ENCODE assay signal across 11 cellular contexts in the genomic region with DNA sequence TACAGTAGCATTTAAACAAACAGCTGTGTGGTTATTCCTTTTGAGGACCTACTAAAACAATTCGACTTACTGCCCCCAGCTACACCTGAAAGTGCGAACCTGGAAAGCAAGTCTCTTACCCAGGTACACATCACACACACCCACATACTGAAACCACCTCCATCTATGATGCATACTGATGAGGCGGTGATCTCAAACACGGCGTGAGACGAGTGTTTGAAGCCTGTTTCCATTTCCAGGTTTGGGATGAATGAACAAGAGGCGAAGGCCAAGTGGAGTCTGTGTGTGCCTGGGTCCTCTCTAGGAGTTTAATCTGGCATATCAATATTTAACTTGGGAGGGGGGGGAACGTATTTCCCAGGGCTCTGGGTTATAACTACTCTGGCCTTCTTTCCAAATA. TPM values are rescaled to one million over a fixed set of nuclear protein-coding genes. Genes with fewer than 3 reads are reported as not detected.
DNase-seq lines count a peak whose midpoint lies in the region; ATAC-seq and TF ChIP-seq lines count a peak whose summit lies in the region.
"Had no signal": no experiment of that assay in that cellular context is flagged by ENCODE, and none has a peak within 500 bp of the region (broad histone marks: within the 10 kb centered on the region; RNA-seq: fewer than 3 reads in every experiment).

No MANE protein-coding gene starts in this region.

- POLR2A ChIA-PET in activated CD4-positive, alpha-beta memory T cell treated with anti-CD3 and anti-CD28 coated beads, Interleukin-2, amount 10 ng/mL, durations not matched to agents 7 days and 5 days (lab: Charles Lee): interaction anchor here (1.1 to 3.8 kb wide), 2 partner anchors 11 to 26 kb away, joined by 3 to 36 read pairs; no protein-coding TSS in a partner anchor

- no peak for DNase-seq in activated naive CD4-positive, alpha-beta T cell treated with Interleukin-2 at 50 U/mL for 16 hours
- DNase-seq in activated CD4-positive, alpha-beta memory T cell treated with anti-CD3 and anti-CD28 coated beads, Interleukin-2, amount 10 ng/mL, durations not matched to agents 7 days and 5 days: no peak
- peak; percentile 26 for DNase-seq in left lobe of liver (ENCODE audit: low spot score)
- peak; percentile 10 to 45 for DNase-seq in suprapubic skin (ENCODE audit: low spot score in 2 of 2)
- DNase-seq in DMS153 (lab: John Stamatoyannopoulos, UW): no peak
- DNase-seq in erythroblast (lab: John Stamatoyannopoulos, UW): no peak
- DNase-seq: activated gamma-delta T cell; effector CD4-positive, alpha-beta T cell; NCI-H1105 had no signal

- TF ChIP-seq POLR2A in suprapubic skin (IDR thresholded peaks at IDR 0.05) (no peak), erythroblast (IDR thresholded peaks at IDR 0.05; ENCODE audit: low read length) (no peak)

- H3K4me1 ChIP-seq in suprapubic skin: peaks cover 28% of the 10 kb centered on the region

- WGBS in suprapubic skin: 92% methylated on average over 8 of the region's 8 CpGs

- peaks cover 50% of the 10 kb centered on the region for H3K4me1 Mint-ChIP-seq in activated naive CD4-positive, alpha-beta T cell treated with anti-CD3 and anti-CD28 coated beads, Interleukin-2, amount 50 U/mL, for 24 hours
- peaks cover 50% of the 10 kb centered on the region for H3K4me1 Mint-ChIP-seq in activated CD4-positive, alpha-beta memory T cell treated with anti-CD3 and anti-CD28 coated beads, Interleukin-2, amount 10 ng/mL, durations not matched to agents 7 days and 5 days

- no peaks in the 10 kb centered on the region for H3K9me3 ChIP-seq in suprapubic skin

- no peak for ATAC-seq in left lobe of liver
- ATAC-seq in HG02798 (IDR thresholded peaks at IDR 0.05; ENCODE audit: poor library complexity, unreplicated experiment): no peak

- no peaks in the 10 kb centered on the region for H3K27me3 ChIP-seq in suprapubic skin

- H3K27me3 Mint-ChIP-seq in activated naive CD4-positive, alpha-beta T cell treated with anti-CD3 and anti-CD28 coated beads, Interleukin-2, amount 50 U/mL, for 24 hours: no peaks in the 10 kb centered on the region
- no peaks in the 10 kb centered on the region for H3K27me3 Mint-ChIP-seq in activated CD4-positive, alpha-beta memory T cell treated with anti-CD3 and anti-CD28 coated beads, Interleukin-2, amount 10 ng/mL, durations not matched to agents 7 days and 5 days

- peak overlapping the region; percentile 84 for H3K27ac Mint-ChIP-seq in activated naive CD4-positive, alpha-beta T cell treated with anti-CD3 and anti-CD28 coated beads, Interleukin-2, amount 50 U/mL, for 24 hours
- peak overlapping the region; percentile 31 for H3K27ac Mint-ChIP-seq in activated CD4-positive, alpha-beta memory T cell treated with anti-CD3 and anti-CD28 coated beads, Interleukin-2, amount 10 ng/mL, durations not matched to agents 7 days and 5 days

- peaks cover 4% of the 10 kb centered on the region for H3K36me3 ChIP-seq in suprapubic skin

- peaks cover 37% of the 10 kb centered on the region for H3K36me3 Mint-ChIP-seq in activated naive CD4-positive, alpha-beta T cell treated with anti-CD3 and anti-CD28 coated beads, Interleukin-2, amount 50 U/mL, for 24 hours
- peaks cover 63% of the 10 kb centered on the region for H3K36me3 Mint-ChIP-seq in activated CD4-positive, alpha-beta memory T cell treated with anti-CD3 and anti-CD28 coated beads, Interleukin-2, amount 10 ng/mL, durations not matched to agents 7 days and 5 days (ENCODE audit: low read depth)

- no peak for TF ChIP-seq CTCF in suprapubic skin (IDR thresholded peaks at IDR 0.05)

- no peak for TF ChIP-seq EP300 in suprapubic skin (IDR thresholded peaks at IDR 0.05)

- H3K4me3 ChIP-seq in suprapubic skin: no peak overlapping the region

- H3K27ac ChIP-seq in suprapubic skin: no peak overlapping the region

- H3K4me3 Mint-ChIP-seq in activated naive CD4-positive, alpha-beta T cell treated with anti-CD3 and anti-CD28 coated beads, Interleukin-2, amount 50 U/mL, for 24 hours: peak overlapping the region; percentile 85
- peak overlapping the region; percentile 71 for H3K4me3 Mint-ChIP-seq in activated CD4-positive, alpha-beta memory T cell treated with anti-CD3 and anti-CD28 coated beads, Interleukin-2, amount 10 ng/mL, durations not matched to agents 7 days and 5 days

- H3K9me3 Mint-ChIP-seq in activated naive CD4-positive, alpha-beta T cell treated with anti-CD3 and anti-CD28 coated beads, Interleukin-2, amount 50 U/mL, for 24 hours: peaks cover 7% of the 10 kb centered on the region
- peaks cover 11% of the 10 kb centered on the region for H3K9me3 Mint-ChIP-seq in activated CD4-positive, alpha-beta memory T cell treated with anti-CD3 and anti-CD28 coated beads, Interleukin-2, amount 10 ng/mL, durations not matched to agents 7 days and 5 days

- CTCF ChIA-PET in activated CD4-positive, alpha-beta memory T cell treated with anti-CD3 and anti-CD28 coated beads, Interleukin-2, amount 10 ng/mL, durations not matched to agents 7 days and 5 days (lab: Charles Lee): interaction anchor here (0.6 to 4.9 kb wide), 3 partner anchors 46 to 470 kb away, joined by 3 to 18 read pairs (median 14); no protein-coding TSS in a partner anchor

RNA-seq across cellular contexts. Expression of gene TMEM185B, which starts 1.6 kb away (rescaled TPM):
- total RNA-seq in activated CD4-positive, alpha-beta memory T cell treated with anti-CD3 and anti-CD28 coated beads, Interleukin-2, amount 10 ng/mL, durations not matched to agents 7 days and 5 days: 10 to 100 TPM; 19.2 to 21.8 TPM
- total RNA-seq in left lobe of liver (3.4 TPM), suprapubic skin (10 to 100 TPM; 22.8 to 40.0 (median 30.4) TPM)

RNA-seq across cellular contexts. Expression of gene RALB, which starts 31.0 kb away (rescaled TPM):
- 10 to 100 TPM; 59.2 to 59.3 TPM for total RNA-seq in activated CD4-positive, alpha-beta memory T cell treated with anti-CD3 and anti-CD28 coated beads, Interleukin-2, amount 10 ng/mL, durations not matched to agents 7 days and 5 days
- total RNA-seq in left lobe of liver (16.3 TPM), suprapubic skin (10 to 100 TPM; 21.3 to 37.0 (median 30.5) TPM)

Comparison
In these comparisons a context has a peak if more than half of its experiments do, and no peak if none do; other contexts are left out.
1. DNase-seq: peak in left lobe of liver (single experiment) and suprapubic skin (2 of 2); none in activated naive CD4-positive, alpha-beta T cell treated with Interleukin-2 at 50 U/mL for 16 hours (single experiment), activated CD4-positive, alpha-beta memory T cell treated with anti-CD3 and anti-CD28 coated beads, Interleukin-2, amount 10 ng/mL, durations not matched to agents 7 days and 5 days (single experiment), DMS153 (single experiment) and erythroblast (0 of 2).